ENCODE assay signal across 9 cellular contexts in the genomic region with DNA sequence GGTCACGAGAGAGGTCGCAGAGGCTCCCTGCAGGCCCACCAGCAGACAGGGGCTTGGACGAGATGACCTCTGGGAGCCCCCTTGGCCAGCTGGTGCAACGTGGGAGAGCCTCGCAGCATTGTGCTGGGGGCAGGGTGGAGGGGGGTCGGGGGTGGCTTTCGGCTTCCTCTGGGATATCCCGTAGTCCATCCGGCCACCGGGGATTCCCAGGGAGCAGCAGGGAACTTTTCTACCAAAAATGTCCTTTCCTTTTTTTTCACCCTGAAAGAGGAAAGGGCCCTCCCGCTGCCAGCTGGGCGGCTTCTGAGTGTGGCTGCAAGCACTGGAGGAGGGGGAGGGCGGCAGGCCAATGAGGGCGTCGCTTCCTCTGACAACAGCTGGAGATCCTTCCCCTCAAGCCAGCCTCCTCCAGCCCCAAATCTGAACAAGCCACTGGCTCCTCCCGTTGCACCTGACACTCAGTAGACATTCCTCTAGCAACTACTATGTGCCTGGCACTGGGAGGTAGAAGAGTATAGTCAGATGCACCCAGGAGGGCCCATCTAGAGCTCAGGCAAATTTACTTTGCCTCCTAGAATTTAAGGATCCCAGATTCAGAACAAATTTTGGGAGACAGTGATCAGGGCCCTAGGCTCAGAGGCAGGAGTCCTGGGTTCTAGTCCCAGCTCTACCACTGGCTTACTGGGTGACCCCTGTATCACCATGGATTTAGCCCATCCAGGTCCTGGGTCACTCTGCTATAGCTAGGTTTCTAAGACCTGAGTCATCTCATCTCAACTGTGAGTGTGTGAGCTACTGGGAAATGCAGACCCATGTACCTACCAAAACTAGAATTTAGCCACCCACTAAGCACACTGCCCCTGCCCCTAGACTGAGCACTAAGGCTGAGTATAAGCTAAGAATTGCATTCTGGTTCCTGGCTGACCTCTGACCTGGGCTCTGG. TPM values are rescaled to one million over a fixed set of nuclear protein-coding genes. Genes with fewer than 3 reads are reported as not detected.
DNase-seq lines count a peak whose midpoint lies in the region; ATAC-seq, FAIRE-seq and TF ChIP-seq lines count a peak whose summit lies in the region.
"Had no signal": no experiment of that assay in that cellular context is flagged by ENCODE, and none has a peak within 500 bp of the region (broad histone marks: within the 10 kb centered on the region; RNA-seq: fewer than 3 reads in every experiment).

No MANE protein-coding gene starts in this region.

- CTCF ChIA-PET in CD4-positive, alpha-beta T cell (lab: Charles Lee), result interaction anchor here (0.9 kb wide), 1 partner anchor 10 kb away, joined by 4 read pairs; a partner anchor contains a TSS

- no peak overlapping the region for H3K4me3 ChIP-seq in fibroblast of the aortic adventitia (ENCODE audit: low read depth, low read length)

- DNase-seq in CD4-positive, alpha-beta T cell, result peak in 8 of 10 experiments; percentile 12 to 44 (median 32)
- DNase-seq in NCI-H2171 treated with DMSO at 0.1 percent for 48 hours (lab: John Stamatoyannopoulos, UW), result peak; percentile 88
- peak; percentile 24 for DNase-seq in activated effector memory CD4-positive, alpha-beta T cell treated with Interleukin-2 at 50 U/mL for 16 hours
- peak; percentile 82 for DNase-seq in fibroblast of the aortic adventitia (ENCODE audit: low read depth)
- peak; percentile 44 for DNase-seq in neural crest cell (ENCODE audit: low read depth, low spot score)
- DNase-seq in D721Med (ENCODE audit: insufficient read length, low spot score), result no peak
- DNase-seq in LoVo (ENCODE audit: low spot score), result no peak

- no peak for FAIRE-seq in D721Med (lab: Jason Lieb, UNC)

- peaks cover 38% of the 10 kb centered on the region for H3K36me3 Mint-ChIP-seq in CD4-positive, alpha-beta T cell (ENCODE audit: low read depth)
- H3K36me3 Mint-ChIP-seq in neural crest cell (ENCODE audit: low read depth), result no peaks in the 10 kb centered on the region

- peak overlapping the region; percentile 90 for H3K27ac Mint-ChIP-seq in CD4-positive, alpha-beta T cell
- H3K27ac Mint-ChIP-seq in neural crest cell (ENCODE audit: unreplicated experiment), result no peak overlapping the region
- H3K27ac Mint-ChIP-seq: memory B cell had no signal

- no peak for TF ChIP-seq CTCF in CD4-positive, alpha-beta T cell (IDR thresholded peaks at IDR 0.05)
- TF ChIP-seq CTCF in fibroblast of the aortic adventitia (IDR thresholded peaks at IDR 0.05; ENCODE audit: insufficient read depth, low read length), result no peak
- no peak for TF ChIP-seq CTCF in neural crest cell (conservative IDR thresholded peaks at IDR 0.05)
- no peak for TF ChIP-seq CTCF in D721Med (IDR thresholded peaks at IDR 0.05; ENCODE audit: insufficient read depth, missing control alignments)

- peak overlapping the region; percentile 83 for H3K4me3 Mint-ChIP-seq in CD4-positive, alpha-beta T cell
- peak overlapping the region; percentile 64 for H3K4me3 Mint-ChIP-seq in neural crest cell
- H3K4me3 Mint-ChIP-seq: memory B cell had no signal

- POLR2A ChIA-PET in CD4-positive, alpha-beta T cell (lab: Charles Lee), result interaction anchor here (0.7 to 7.5 kb wide), 3 partner anchors 8 to 80 kb away, joined by 3 to 163 read pairs (median 3); a partner anchor contains a TSS

- no peaks in the 10 kb centered on the region for H3K27me3 ChIP-seq in CD4-positive, alpha-beta T cell (ENCODE audit: control insufficient read depth, insufficient read depth, low read length)

- peak; percentile 41 for ATAC-seq in CD4-positive, alpha-beta T cell (ENCODE audit: poor library complexity)
- ATAC-seq in GM21737 (IDR thresholded peaks at IDR 0.05; ENCODE audit: unreplicated experiment), result peak; percentile 51

- no peaks in the 10 kb centered on the region for H3K27me3 Mint-ChIP-seq in CD4-positive, alpha-beta T cell
- H3K27me3 Mint-ChIP-seq in neural crest cell (ENCODE audit: low read depth), result peaks cover 4% of the 10 kb centered on the region
- H3K27me3 Mint-ChIP-seq: memory B cell had no signal

- no peaks in the 10 kb centered on the region for H3K9me3 ChIP-seq in CD4-positive, alpha-beta T cell (ENCODE audit: control insufficient read depth, low read length)

- intact Hi-C loops in CD4-positive, alpha-beta T cell (cut with DNase I, micrococcal nuclease), result no loop called here

- no peak overlapping the region for H3K27ac ChIP-seq in CD4-positive, alpha-beta T cell (ENCODE audit: low read depth, low read length)

- H3K9me3 Mint-ChIP-seq in CD4-positive, alpha-beta T cell, result no peaks in the 10 kb centered on the region
- no peaks in the 10 kb centered on the region for H3K9me3 Mint-ChIP-seq in neural crest cell
- H3K9me3 Mint-ChIP-seq: memory B cell had no signal

- H3K4me1 Mint-ChIP-seq in CD4-positive, alpha-beta T cell (ENCODE audit: low read depth), result peaks cover 68% of the 10 kb centered on the region
- H3K4me1 Mint-ChIP-seq in neural crest cell, result peaks cover 29% of the 10 kb centered on the region

RNA-seq across cellular contexts. Expression of a gene that starts 2.7 kb away (rescaled TPM):
- total RNA-seq in CD4-positive, alpha-beta T cell, result 1 to 10 TPM; 6.7 to 7.8 TPM
- 4.4 and 7.0 TPM in 2 replicates for total RNA-seq in fibroblast of the aortic adventitia (ENCODE audit: low replicate concordance)
- 3.2 and 4.1 TPM in 2 replicates for total RNA-seq in neural crest cell

RNA-seq across cellular contexts. Expression of a gene that starts 9.9 kb away (rescaled TPM):
- total RNA-seq in CD4-positive, alpha-beta T cell, result 10 to 100 TPM; 27.1 to 29.6 TPM
- total RNA-seq in fibroblast of the aortic adventitia (ENCODE audit: low replicate concordance), result 15.4 and 17.7 TPM in 2 replicates
- total RNA-seq in neural crest cell, result 28.0 and 30.9 TPM in 2 replicates

RNA-seq across cellular contexts. Expression of a gene that starts 54.2 kb away (rescaled TPM):
- total RNA-seq in CD4-positive, alpha-beta T cell, result 10 to 100 TPM; 10.1 to 12.4 TPM
- total RNA-seq in fibroblast of the aortic adventitia (ENCODE audit: low replicate concordance) (49.3 and 53.5 TPM in 2 replicates), neural crest cell (67.8 and 69.3 TPM in 2 replicates)

RNA-seq across cellular contexts. Expression of a gene that starts 57.7 kb away (rescaled TPM):
- total RNA-seq in CD4-positive, alpha-beta T cell, result not detected
- total RNA-seq in fibroblast of the aortic adventitia (ENCODE audit: low replicate concordance), result not detected in 2 replicates
- 0.26 TPM in 1 of 2 replicates, not detected in the other for total RNA-seq in neural crest cell

Comparison
In these comparisons a context has a peak if more than half of its experiments do, and no peak if none do; other contexts are left out.
1. DNase-seq: peak in CD4-positive, alpha-beta T cell (8 of 10), NCI-H2171 treated with DMSO at 0.1 percent for 48 hours (single experiment), activated effector memory CD4-positive, alpha-beta T cell treated with Interleukin-2 at 50 U/mL for 16 hours (single experiment), fibroblast of the aortic adventitia (single experiment) and neural crest cell (single experiment); none in D721Med (single experiment) and LoVo (single experiment).